ENCODE assay signal across 8 cellular contexts in genomic region chr2:231463698-231464575, GRCh38. TPM values are rescaled to one million over a fixed set of nuclear protein-coding genes. Genes with fewer than 3 reads are reported as not detected.
DNase-seq lines count a peak whose midpoint lies in the region; ATAC-seq and TF ChIP-seq lines count a peak whose summit lies in the region.

TSS of gene NCL (minus strand) at chr2:231464484. CDS start at chr2:231464353, 131 bp downstream.

- H3K27ac ChIP-seq in angular gyrus (ENCODE audit: low read depth, low read length): peak within 1 kb of the TSS; percentile 94
- H3K27ac ChIP-seq in sigmoid colon: peak within 1 kb of the TSS; percentile 94 to 99 (median 98)

- H3K9me3 ChIP-seq in T-helper 17 cell (ENCODE audit: control insufficient read depth, low read length, poor library complexity, severe bottlenecking) (no peaks in the 10 kb centered on the region), sigmoid colon (no peaks in the 10 kb centered on the region)

- peaks cover 17% of the 10 kb centered on the region for H3K36me3 Mint-ChIP-seq in T-helper 17 cell (ENCODE audit: low read depth)

- peaks cover 0 to 43% (median 31%) of the 10 kb centered on the region in 4 donors for H3K4me1 ChIP-seq in sigmoid colon

- H3K4me3 ChIP-seq in sigmoid colon: peak within 1 kb of the TSS; percentile 83 to 93 (median 90)

- DNase-seq in GM13977 (ENCODE audit: low spot score) (peak; percentile 88), NCI-H146 (lab: John Stamatoyannopoulos, UW) (peak; percentile 85), T-helper 17 cell (peak; percentile 81 to 83 (median 82)), hepatic stellate cell (ENCODE audit: low spot score) (peak; percentile 83), sigmoid colon (peak; percentile 99), midbrain (lab: John Stamatoyannopoulos, UW) (no peak)

- peaks cover 40% of the 10 kb centered on the region for H3K4me1 Mint-ChIP-seq in T-helper 17 cell

- in situ Hi-C loops in GM13977 (cut with MboI; ENCODE audit: low pct_unique_long_range_greater_than_20kb, low sequenced_read_pairs, unreplicated experiment): no loop called here

- TF ChIP-seq EP300 in sigmoid colon (IDR thresholded peaks at IDR 0.05): no peak

- ATAC-seq in HG02852 (IDR thresholded peaks at IDR 0.05; ENCODE audit: unreplicated experiment): peak; percentile 91
- ATAC-seq in T-helper 17 cell: peak; percentile 72

- peak within 1 kb of the TSS; percentile 91 for H3K4me3 Mint-ChIP-seq in T-helper 17 cell

- TF ChIP-seq CTCF in GM13977 (IDR thresholded peaks at IDR 0.05; ENCODE audit: extremely low read depth, insufficient read depth, missing control alignments) (no peak), sigmoid colon (IDR thresholded peaks at IDR 0.05) (no peak)

- no peaks in the 10 kb centered on the region for H3K27me3 ChIP-seq in sigmoid colon

- WGBS in sigmoid colon, 2 donors: 0% methylated on average over 102 of the region's 102 CpGs

- no peaks in the 10 kb centered on the region for H3K27me3 Mint-ChIP-seq in T-helper 17 cell

- peak within 1 kb of the TSS; percentile 96 for H3K27ac Mint-ChIP-seq in T-helper 17 cell

- intact Hi-C loops in sigmoid colon (cut with DNase I): loop anchor here (1.0 to 10.0 kb wide), 3 partner anchors 50 to 251 kb away; no protein-coding TSS in a partner anchor

- peak; percentile 94 to 98 for TF ChIP-seq POLR2A in sigmoid colon (IDR thresholded peaks at IDR 0.05)

- H3K36me3 ChIP-seq in sigmoid colon: peaks cover 31 to 41% (median 40%) of the 10 kb centered on the region in 4 donors

RNA-seq across cellular contexts. Expression of gene NCL, which starts in this region (rescaled TPM):
- 100 to 1,000 TPM; 385 to 428 TPM for total RNA-seq in T-helper 17 cell
- total RNA-seq in sigmoid colon: 100 to 1,000 TPM; 100 to 227 (median 126) TPM
- polyA plus RNA-seq in sigmoid colon: 100 to 1,000 TPM in 2 of 3 donors, 10 to 100 TPM in 1; 82.1 to 273 (median 112) TPM
